22 cellular contexts compared by ENCODE assay signal in the genomic region with DNA sequence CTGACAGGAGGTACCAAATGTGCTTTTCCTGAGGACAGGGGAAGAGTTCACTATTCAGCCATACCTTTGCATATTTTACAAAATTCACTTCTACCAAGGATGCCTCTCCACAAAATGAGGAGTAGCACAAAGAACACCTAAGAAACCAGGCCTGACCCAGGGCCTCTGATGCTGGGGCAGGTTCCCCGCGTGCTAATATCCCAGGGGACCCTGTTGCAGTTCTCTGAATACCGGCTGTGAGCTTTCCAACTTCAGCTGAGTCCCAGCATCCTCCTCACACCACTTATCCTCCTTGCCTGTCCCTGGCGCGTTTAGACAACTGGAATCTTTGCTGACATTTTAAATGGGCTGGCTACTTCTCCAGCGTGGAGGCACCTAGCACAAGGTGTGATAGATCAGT.
DNase-seq lines count a peak whose midpoint lies in the region; ATAC-seq and TF ChIP-seq lines count a peak whose summit lies in the region.
"Had no signal": no experiment of that assay in that cellular context is flagged by ENCODE, and none has a peak within 500 bp of the region (broad histone marks: within the 10 kb centered on the region; RNA-seq: fewer than 3 reads in every experiment).

No MANE protein-coding gene starts in this region.

- no peak overlapping the region for H3K4me3 ChIP-seq in BLaER1 treated with 17β-estradiol and CSF1 and Interleukin-3, amounts not matched to agents 10 nM and 100 nM
- H3K4me3 ChIP-seq in NB4 (ENCODE audit: low read depth, low read length), result peak overlapping the region; percentile 64
- no peak overlapping the region for H3K4me3 ChIP-seq in subcutaneous abdominal adipose tissue (ENCODE audit: low read depth in 1 of 5, low read length in 5 of 5)
- H3K4me3 ChIP-seq: mucosa of descending colon had no signal

- H3K4me3 Mint-ChIP-seq in memory B cell, result no peak overlapping the region
- H3K4me3 Mint-ChIP-seq: activated CD4-positive, alpha-beta T cell treated with anti-CD3 and anti-CD28 coated beads, Interleukin-2, amount 10 ng/mL, durations not matched to agents 7 days and 5 days; activated naive CD4-positive, alpha-beta T cell treated with anti-CD3 and anti-CD28 coated beads, Interleukin-2, amount 50 U/mL, for 24 hours; CD8-positive, alpha-beta T cell had no signal

- peaks cover 66% of the 10 kb centered on the region for H3K4me1 Mint-ChIP-seq in memory B cell

- peaks cover 0 to 42% (median 4%) of the 10 kb centered on the region in 11 experiments; a peak in 10 of 22 replicates for H3K36me3 ChIP-seq in BLaER1 treated with 17β-estradiol and CSF1 and Interleukin-3, amounts not matched to agents 10 nM and 100 nM
- H3K36me3 ChIP-seq in subcutaneous abdominal adipose tissue (ENCODE audit: control insufficient read depth in 5 of 5, insufficient read depth in 5 of 5, low read length in 5 of 5), result no peaks in the 10 kb centered on the region
- H3K36me3 ChIP-seq: WERI-Rb-1 had no signal

- ATAC-seq in memory B cell (ENCODE audit: low read depth), result peak; percentile 65
- ATAC-seq in GM21367 (IDR thresholded peaks at IDR 0.05; ENCODE audit: unreplicated experiment), result no peak
- ATAC-seq: CD8-positive, alpha-beta T cell had no signal

- no peaks in the 10 kb centered on the region for H3K27me3 ChIP-seq in BLaER1 treated with 17β-estradiol and CSF1 and Interleukin-3, amounts not matched to agents 10 nM and 100 nM
- no peaks in the 10 kb centered on the region for H3K27me3 ChIP-seq in subcutaneous abdominal adipose tissue (ENCODE audit: control insufficient read depth in 5 of 5, insufficient read depth in 4 of 5, low read length in 5 of 5)

- peak overlapping the region in 8 of 11 experiments; percentile 78 to 94 (median 86); a peak in 17 of 22 replicates for H3K27ac ChIP-seq in BLaER1 treated with 17β-estradiol and CSF1 and Interleukin-3, amounts not matched to agents 10 nM and 100 nM
- H3K27ac ChIP-seq in subcutaneous abdominal adipose tissue (ENCODE audit: low read depth, low read length), result peak overlapping the region; percentile 78
- H3K27ac ChIP-seq: GM23248, RWPE1, WERI-Rb-1 had no signal

- no peak for TF ChIP-seq CTCF in NB4 (IDR thresholded peaks at IDR 0.05; ENCODE audit: low read depth, low read length)

- H3K9me3 ChIP-seq in BLaER1 treated with 17β-estradiol and CSF1 and Interleukin-3, amounts not matched to agents 10 nM and 100 nM (replicated peaks in 1 of 11), result peaks cover 0 to 6% (median 0%) of the 10 kb centered on the region in 11 experiments; a peak in 3 of 22 replicates
- H3K9me3 ChIP-seq in subcutaneous abdominal adipose tissue (ENCODE audit: control insufficient read depth in 5 of 5, low read length in 5 of 5), result no peaks in the 10 kb centered on the region
- H3K9me3 ChIP-seq: mucosa of descending colon, SK-N-SH had no signal

- peak overlapping the region in 7 of 11 experiments; percentile 54 to 78 (median 72); a peak in 11 of 22 replicates for H3K9ac ChIP-seq in BLaER1 treated with 17β-estradiol and CSF1 and Interleukin-3, amounts not matched to agents 10 nM and 100 nM
- no peak overlapping the region for H3K9ac ChIP-seq in subcutaneous abdominal adipose tissue (ENCODE audit: low read length in 5 of 5)
- H3K9ac ChIP-seq: SK-N-SH had no signal

- H3K9me3 Mint-ChIP-seq in memory B cell, result no peaks in the 10 kb centered on the region
- H3K9me3 Mint-ChIP-seq: CD8-positive, alpha-beta T cell had no signal

- peaks cover 54 to 86% (median 71%) of the 10 kb centered on the region in 10 experiments for H3K4me1 ChIP-seq in BLaER1 treated with 17β-estradiol and CSF1 and Interleukin-3, amounts not matched to agents 10 nM and 100 nM
- peaks cover 12 to 43% (median 32%) of the 10 kb centered on the region in 5 donors for H3K4me1 ChIP-seq in subcutaneous abdominal adipose tissue (ENCODE audit: control insufficient read depth in 5 of 5, insufficient read depth in 5 of 5, low read length in 5 of 5)

- no peak for TF ChIP-seq POLR2A in NB4 (IDR thresholded peaks at IDR 0.05; ENCODE audit: extremely low read depth, insufficient read length)

- H3K27me3 Mint-ChIP-seq in memory B cell, result no peaks in the 10 kb centered on the region
- H3K27me3 Mint-ChIP-seq: activated CD4-positive, alpha-beta T cell treated with anti-CD3 and anti-CD28 coated beads, Interleukin-2, amount 10 ng/mL, durations not matched to agents 7 days and 5 days; activated naive CD4-positive, alpha-beta T cell treated with anti-CD3 and anti-CD28 coated beads, Interleukin-2, amount 50 U/mL, for 24 hours had no signal

- H3K36me3 Mint-ChIP-seq in memory B cell, result peaks cover 14% of the 10 kb centered on the region

- peak overlapping the region; percentile 87 for H3K27ac Mint-ChIP-seq in memory B cell
- H3K27ac Mint-ChIP-seq: activated CD4-positive, alpha-beta T cell treated with anti-CD3 and anti-CD28 coated beads, Interleukin-2, amount 10 ng/mL, durations not matched to agents 7 days and 5 days; CD8-positive, alpha-beta T cell had no signal

- H4K20me1 ChIP-seq in BLaER1 treated with 17β-estradiol and CSF1 and Interleukin-3, amounts not matched to agents 10 nM and 100 nM, result peaks cover 0 to 6% (median 0%) of the 10 kb centered on the region in 11 experiments; a peak in 2 of 22 replicates

- DNase-seq in NB4 (ENCODE audit: low read depth) (peak; percentile 64), memory B cell (ENCODE audit: low spot score in 2 of 2) (no peak), NOMO-1 treated with dmso at 0.1 percent for 144 hours (lab: John Stamatoyannopoulos, UW; ENCODE audit: unreplicated experiment) (no peak)
- no peak for DNase-seq in activated effector memory CD4-positive, alpha-beta T cell treated with anti-CD3 and anti-CD28 coated beads, Interleukin-2, amount 50 U/mL, for 16 hours
- DNase-seq: activated CD4-positive, alpha-beta T cell treated with anti-CD3 and anti-CD28 coated beads, Interleukin-2, amount 10 ng/mL, durations not matched to agents 7 days and 5 days; aorta; CD8-positive, alpha-beta T cell; DMS 273 treated with DMSO at 0.1 percent for 48 hours; GM23248; KBM-7; MM.1S; NCI-H1436 treated with DMSO at 0.1 percent for 48 hours; NCI-H748 treated with DMSO at 0.1 percent for 48 hours; SK-N-SH; substantia nigra; WERI-Rb-1 had no signal

- peak overlapping the region in 10 of 11 experiments; percentile 49 to 93 (median 83); a peak in 20 of 22 replicates for H3K4me2 ChIP-seq in BLaER1 treated with 17β-estradiol and CSF1 and Interleukin-3, amounts not matched to agents 10 nM and 100 nM
- H3K4me2 ChIP-seq: SK-N-SH had no signal

Comparison
In these comparisons a context has a peak if more than half of its experiments do, and no peak if none do; other contexts are left out.
1. H3K9ac ChIP-seq: peak in BLaER1 treated with 17β-estradiol and CSF1 and Interleukin-3, amounts not matched to agents 10 nM and 100 nM (7 of 11); none in subcutaneous abdominal adipose tissue (0 of 5).